ENCODE assay signal across 1 cellular context in genomic region chr7:55518836-55519235, GRCh38.
TF ChIP-seq lines count a peak whose summit lies in the region.

No MANE protein-coding gene starts in this region.

TF ChIP-seq in GM12878, 131 proteins besides CTCF, POLR2A, EP300 and RAD21:
- no peak for TF ChIP-seq MEF2A (IDR thresholded peaks at IDR 0.05; ENCODE audit: insufficient read depth, low read depth, low read length)
- no peak for TF ChIP-seq RCOR1 (conservative IDR thresholded peaks at IDR 0.05; ENCODE audit: low read depth, low read length)
- no peak for TF ChIP-seq TCF3 (IDR thresholded peaks at IDR 0.05; ENCODE audit: borderline replicate concordance, insufficient read depth, low read depth, low read length)
- TF ChIP-seq SUZ12 (IDR thresholded peaks at IDR 0.05; ENCODE audit: unreplicated experiment) = no peak
- no peak for TF ChIP-seq USF1 (IDR thresholded peaks at IDR 0.05; ENCODE audit: borderline replicate concordance, extremely low read length, insufficient read depth, low read depth, low read length)
- no peak for TF ChIP-seq NBN (IDR thresholded peaks at IDR 0.05)
- no peak for TF ChIP-seq HDAC6 (IDR thresholded peaks at IDR 0.05; ENCODE audit: unreplicated experiment)
- no peak for TF ChIP-seq PAX8 (IDR thresholded peaks at IDR 0.05)
- no peak for TF ChIP-seq JUNB (IDR thresholded peaks at IDR 0.05)
- no peak for TF ChIP-seq CHD1 (IDR thresholded peaks at IDR 0.05; ENCODE audit: low read depth, low read length)
TF ChIP-seq in GM12878: peak in this region for 0.
